ENCODE assay signal across 8 cellular contexts in genomic region chr9:19464764-19465570, GRCh38. TPM values are rescaled to one million over a fixed set of nuclear protein-coding genes. Genes with fewer than 3 reads are reported as not detected.
A peak's percentile ranks its signal among the peaks of the same experiment; 100 is the strongest.
DNase-seq lines count a peak whose midpoint lies in the region; ATAC-seq and TF ChIP-seq lines count a peak whose summit lies in the region.

No MANE protein-coding gene starts in this region.

- H3K23ac ChIP-seq in mesendoderm (ENCODE audit: low read length), result peak overlapping the region; percentile 31

- H3K4me1 Mint-ChIP-seq in activated CD8-positive, alpha-beta T cell treated with anti-CD3 and anti-CD28 coated beads for 36 hours (ENCODE audit: low read depth), result peaks cover 6% of the 10 kb centered on the region

- no peak overlapping the region for H3K27ac ChIP-seq in mesendoderm (ENCODE audit: low read depth, low read length)

- H3K27me3 Mint-ChIP-seq in activated CD8-positive, alpha-beta T cell treated with anti-CD3 and anti-CD28 coated beads for 36 hours, result no peaks in the 10 kb centered on the region

- H3K4me3 ChIP-seq in mesendoderm (ENCODE audit: low read length), result no peak overlapping the region

- no peak overlapping the region for H4K5ac ChIP-seq in mesendoderm (ENCODE audit: low read length)

- no peaks in the 10 kb centered on the region for H3K79me1 ChIP-seq in mesendoderm (ENCODE audit: low read length)

- no peaks in the 10 kb centered on the region for H3K9me3 Mint-ChIP-seq in activated CD8-positive, alpha-beta T cell treated with anti-CD3 and anti-CD28 coated beads for 36 hours

- H3K4me3 Mint-ChIP-seq in activated CD8-positive, alpha-beta T cell treated with anti-CD3 and anti-CD28 coated beads for 36 hours, result peak overlapping the region; percentile 78

- H3K9ac ChIP-seq in mesendoderm (ENCODE audit: low read length), result no peak overlapping the region

- TF ChIP-seq CTCF in activated CD8-positive, alpha-beta T cell treated with anti-CD3 and anti-CD28 coated beads for 36 hours (IDR thresholded peaks at IDR 0.05), result peak; percentile 92

- no CpG with 5 or more reads among the region's 49 CpGs for whole genome bisulfite sequencing in mesendoderm (ENCODE audit: extremely low coverage, insufficient coverage, low lambda C conversion rate)

- H3K4me2 ChIP-seq in mesendoderm (ENCODE audit: low read length), result no peak overlapping the region

- no peak overlapping the region for H3K27ac Mint-ChIP-seq in activated CD8-positive, alpha-beta T cell treated with anti-CD3 and anti-CD28 coated beads for 36 hours

- peak overlapping the region; percentile 93 for H3K4ac ChIP-seq in mesendoderm (ENCODE audit: low read depth, low read length)

- no peaks in the 10 kb centered on the region for H3K79me2 ChIP-seq in mesendoderm (ENCODE audit: control insufficient read depth, insufficient read depth, low read length)

- peak; percentile 37 to 79 for DNase-seq in NCI-H524 (lab: John Stamatoyannopoulos, UW)
- DNase-seq in NCI-H524 treated with DMSO at 0.1 percent for 48 hours (lab: John Stamatoyannopoulos, UW), result no peak
- DNase-seq in NCI-H2171 (lab: John Stamatoyannopoulos, UW), result peak; percentile 40
- peak; percentile 81 for DNase-seq in activated CD8-positive, alpha-beta T cell treated with anti-CD3 and anti-CD28 coated beads for 36 hours
- DNase-seq in effector CD8-positive, alpha-beta T cell (lab: John Stamatoyannopoulos, UW), result peak; percentile 53
- peak; percentile 86 for DNase-seq in mesendoderm
- peak; percentile 35 for DNase-seq in stimulated activated CD8-positive, alpha-beta memory T cell treated with anti-CD3 and anti-CD28 coated beads, Interleukin-12 subunit alpha, Interleukin-12 subunit beta, amount 100 ng/mL, for 1 hour (ENCODE audit: low read depth)

- H3K56ac ChIP-seq in mesendoderm (ENCODE audit: low read length), result peak overlapping the region; percentile 66

- ATAC-seq in HG02885 (IDR thresholded peaks at IDR 0.05; ENCODE audit: poor library complexity, unreplicated experiment), result peak; percentile 96
- ATAC-seq in activated CD8-positive, alpha-beta T cell treated with anti-CD3 and anti-CD28 coated beads for 36 hours, result peak; percentile 89

- no peaks in the 10 kb centered on the region for H3K27me3 ChIP-seq in mesendoderm (ENCODE audit: insufficient read depth, low read length, poor library complexity)

- no peak overlapping the region for H3K18ac ChIP-seq in mesendoderm (ENCODE audit: low read length)

- H4K8ac ChIP-seq in mesendoderm (ENCODE audit: low read depth, low read length), result no peak overlapping the region

- H2BK15ac ChIP-seq in mesendoderm (replicated peaks; ENCODE audit: low read depth), result no peak overlapping the region

- H3K36me3 ChIP-seq in mesendoderm (ENCODE audit: control insufficient read depth, insufficient read depth, low read length), result no peaks in the 10 kb centered on the region

- H2BK5ac ChIP-seq in mesendoderm (ENCODE audit: low read length), result no peak overlapping the region

- intact Hi-C loops in activated CD8-positive, alpha-beta T cell treated with anti-CD3 and anti-CD28 coated beads for 36 hours (cut with micrococcal nuclease), result no loop called here

- H3K4me1 ChIP-seq in mesendoderm (ENCODE audit: control insufficient read depth, low read depth, low read length), result no peaks in the 10 kb centered on the region

- CTCF ChIA-PET in activated CD8-positive, alpha-beta T cell treated with anti-CD3 and anti-CD28 coated beads for 36 hours (lab: Charles Lee), result interaction anchor here (0.6 to 5.9 kb wide), 111 partner anchors 8 to 1646 kb away, joined by 3 to 104 read pairs (median 4); partner anchors contain the start of genes ACER2, RPS6 and RRAGA

- POLR2A ChIA-PET in activated CD8-positive, alpha-beta T cell treated with anti-CD3 and anti-CD28 coated beads for 36 hours (lab: Charles Lee), result interaction anchor here (0.8 to 2.6 kb wide), 7 partner anchors 11 to 416 kb away, joined by 3 to 8 read pairs (median 3); partner anchors contain the start of genes RPS6 and RRAGA

- H3K36me3 Mint-ChIP-seq in activated CD8-positive, alpha-beta T cell treated with anti-CD3 and anti-CD28 coated beads for 36 hours (ENCODE audit: low read depth), result no peaks in the 10 kb centered on the region

- H2AK5ac ChIP-seq in mesendoderm (ENCODE audit: low read length), result no peak overlapping the region

- no peak overlapping the region for H2BK120ac ChIP-seq in mesendoderm (ENCODE audit: low read depth, low read length)

RNA-seq across cellular contexts. Expression of gene ACER2, which starts 56.2 kb away (rescaled TPM):
- total RNA-seq in activated CD8-positive, alpha-beta T cell treated with anti-CD3 and anti-CD28 coated beads for 36 hours, result 1 to 10 TPM; 1.2 to 1.4 TPM
- 2.3 TPM for polyA plus RNA-seq in mesendoderm (2013, experiment 1 of 2)
- 2.0 TPM for polyA plus RNA-seq in mesendoderm (2013, experiment 2 of 2)
